Comparison of ENCODE assay signal across 25 cellular contexts in the genomic region with DNA sequence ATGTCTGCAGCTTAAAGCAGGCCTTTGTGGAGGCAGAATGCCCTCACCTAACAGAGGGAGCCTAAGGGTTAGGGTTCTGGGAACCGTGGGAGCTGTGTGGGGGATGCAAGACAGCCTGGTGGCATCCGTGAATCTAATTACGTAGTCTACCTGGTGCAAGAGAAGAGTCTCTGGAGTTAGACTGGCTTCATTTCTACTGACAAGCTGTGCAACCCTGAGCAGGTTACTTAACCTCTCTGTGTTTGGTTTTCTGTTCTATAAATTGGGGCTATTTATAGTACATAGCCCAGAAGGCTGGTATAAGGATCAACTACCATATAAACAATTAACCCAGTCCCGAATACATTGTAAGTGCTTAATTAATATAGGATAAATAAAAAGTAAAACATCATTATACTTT. TPM values are rescaled to one million over a fixed set of nuclear protein-coding genes. Genes with fewer than 3 reads are reported as not detected.
"Had no signal": no experiment of that assay in that cellular context is flagged by ENCODE, and none has a peak within 500 bp of the region (broad histone marks: within the 10 kb centered on the region; RNA-seq: fewer than 3 reads in every experiment).

No MANE protein-coding gene starts in this region.

- H3K9ac ChIP-seq: neural progenitor cell, parathyroid adenoma had no signal

- H3K36me3 Mint-ChIP-seq: naive thymus-derived CD4-positive, alpha-beta T cell; neural progenitor cell; stimulated activated effector memory CD8-positive, alpha-beta T cell treated with anti-CD3 and anti-CD28 coated beads, Interleukin-12 subunit alpha, Interleukin-12 subunit beta, amount 100 ng/mL, for 72 hours; type B pancreatic cell had no signal

- H3K9me3 ChIP-seq: left lung, stomach, thyroid gland had no signal

- H3K4me1 ChIP-seq: left lung, neural progenitor cell, parathyroid adenoma, stomach, thyroid gland had no signal

- H3K27ac ChIP-seq: left lung, neural progenitor cell, parathyroid adenoma, stomach, thyroid gland had no signal

- H3K79me2 ChIP-seq: parathyroid adenoma had no signal

- H3K36me3 ChIP-seq: left lung, neural progenitor cell, stomach, thyroid gland had no signal

- DNase-seq: cortex of kidney; effector memory CD8-positive, alpha-beta T cell; erythroblast; head of caudate nucleus; kidney; left lung; mesendoderm; midbrain; naive thymus-derived CD4-positive, alpha-beta T cell; stimulated activated CD4-positive, alpha-beta T cell treated with anti-CD3 and anti-CD28 coated beads, Interleukin-12 subunit alpha, Interleukin-12 subunit beta, amount 100 ng/mL, for 4 hours; stimulated activated CD4-positive, alpha-beta T cell treated with anti-CD3 and anti-CD28 coated beads, Interleukin-1b, Interleukin-23, amount 100 ng/mL, for 48 hours; stimulated activated CD4-positive, alpha-beta T cell treated with anti-CD3 and anti-CD28 coated beads, Interleukin-4, amount 100 ng/mL, for 24 hours; stimulated activated naive CD4-positive, alpha-beta T cell treated with Interleukin-2 at 50 U/mL for 16 hours; stomach; thyroid gland had no signal

- FAIRE-seq: endometrium, frontal cortex, kidney had no signal

- H2AFZ ChIP-seq: neural progenitor cell, parathyroid adenoma had no signal

- H3K4me3 ChIP-seq: left lung, neural progenitor cell, smooth muscle cell, stomach, thyroid gland had no signal

- H3K4me3 Mint-ChIP-seq: effector memory CD8-positive, alpha-beta T cell; naive thymus-derived CD4-positive, alpha-beta T cell; nephron; neural progenitor cell; stimulated activated effector memory CD8-positive, alpha-beta T cell treated with anti-CD3 and anti-CD28 coated beads, Interleukin-12 subunit alpha, Interleukin-12 subunit beta, amount 100 ng/mL, for 72 hours; type B pancreatic cell had no signal

- H3K9me3 Mint-ChIP-seq: effector memory CD8-positive, alpha-beta T cell; naive thymus-derived CD4-positive, alpha-beta T cell; nephron; neural progenitor cell; stimulated activated effector memory CD8-positive, alpha-beta T cell treated with anti-CD3 and anti-CD28 coated beads, Interleukin-12 subunit alpha, Interleukin-12 subunit beta, amount 100 ng/mL, for 72 hours; type B pancreatic cell had no signal

- ATAC-seq: effector memory CD8-positive, alpha-beta T cell; left lung; naive thymus-derived CD4-positive, alpha-beta T cell; sciatic nerve; stimulated activated effector memory CD8-positive, alpha-beta T cell treated with anti-CD3 and anti-CD28 coated beads, Interleukin-12 subunit alpha, Interleukin-12 subunit beta, amount 100 ng/mL, for 72 hours had no signal

- H3K4me2 ChIP-seq: neural progenitor cell, smooth muscle cell had no signal

- H3K4me1 Mint-ChIP-seq: naive thymus-derived CD4-positive, alpha-beta T cell; nephron; stimulated activated effector memory CD8-positive, alpha-beta T cell treated with anti-CD3 and anti-CD28 coated beads, Interleukin-12 subunit alpha, Interleukin-12 subunit beta, amount 100 ng/mL, for 72 hours had no signal

- H3K27ac Mint-ChIP-seq: effector memory CD8-positive, alpha-beta T cell; nephron; neural progenitor cell; progenitor cell of endocrine pancreas; stimulated activated effector memory CD8-positive, alpha-beta T cell treated with anti-CD3 and anti-CD28 coated beads, Interleukin-12 subunit alpha, Interleukin-12 subunit beta, amount 100 ng/mL, for 72 hours; type B pancreatic cell had no signal

- H3K27me3 ChIP-seq: thyroid gland had no signal

RNA-seq across cellular contexts. Expression of a gene that starts 8.3 kb away (rescaled TPM):
- total RNA-seq: naive thymus-derived CD4-positive, alpha-beta T cell; progenitor cell of endocrine pancreas; smooth muscle cell had no signal
- polyA plus RNA-seq: naive thymus-derived CD4-positive, alpha-beta T cell; smooth muscle cell had no signal
